23 cellular contexts compared by ENCODE assay signal in genomic region chr10:49082767-49083166, GRCh38. TPM values are rescaled to one million over a fixed set of nuclear protein-coding genes. Genes with fewer than 3 reads are reported as not detected.
DNase-seq lines count a peak whose midpoint lies in the region; ATAC-seq and TF ChIP-seq lines count a peak whose summit lies in the region.
"Had no signal": no experiment of that assay in that cellular context is flagged by ENCODE, and none has a peak within 500 bp of the region (broad histone marks: within the 10 kb centered on the region; RNA-seq: fewer than 3 reads in every experiment).

No MANE protein-coding gene starts in this region.

- H3K27me3 ChIP-seq in left ventricle myocardium inferior (ENCODE audit: low read depth), result no peaks in the 10 kb centered on the region
- H3K27me3 ChIP-seq: hepatocyte, transverse colon had no signal

- DNase-seq in Ammon's horn (ENCODE audit: low spot score) (peak; percentile 68), left ventricle myocardium inferior (no peak), posterior cingulate gyrus (peak; percentile 32 to 93 (median 50)), HPDE6-E6E7 (ENCODE audit: extremely low spot score) (no peak), SIG-M5 (lab: John Stamatoyannopoulos, UW) (no peak)
- no peak for DNase-seq in activated CD4-positive, alpha-beta T cell treated with anti-CD3 and anti-CD28 coated beads, Interleukin-2, amount 10 ng/mL, durations not matched to agents 7 days and 5 days
- DNase-seq: amniotic stem cell; DMS79; naive B cell; NCI-H187; NCI-H82; stimulated activated CD4-positive, alpha-beta T cell treated with anti-CD3 and anti-CD28 coated beads, Interleukin-1b, Interleukin-23, amount 100 ng/mL, for 48 hours; T-helper 1 cell; transverse colon; WERI-Rb-1 had no signal

- POLR2A ChIA-PET in activated CD4-positive, alpha-beta T cell treated with anti-CD3 and anti-CD28 coated beads, Interleukin-2, amount 10 ng/mL, durations not matched to agents 7 days and 5 days (lab: Charles Lee), result no interaction called here

- H3K4me1 ChIP-seq in left ventricle myocardium inferior, result peaks cover 63% of the 10 kb centered on the region

- H3K36me3 Mint-ChIP-seq in activated CD4-positive, alpha-beta T cell treated with anti-CD3 and anti-CD28 coated beads, Interleukin-2, amount 10 ng/mL, durations not matched to agents 7 days and 5 days (ENCODE audit: low read depth), result peaks cover 1% of the 10 kb centered on the region

- H3K27ac Mint-ChIP-seq in activated CD4-positive, alpha-beta T cell treated with anti-CD3 and anti-CD28 coated beads, Interleukin-2, amount 10 ng/mL, durations not matched to agents 7 days and 5 days, result no peak overlapping the region
- H3K27ac Mint-ChIP-seq: naive B cell had no signal

- no peak overlapping the region for H3K4me3 Mint-ChIP-seq in activated CD4-positive, alpha-beta T cell treated with anti-CD3 and anti-CD28 coated beads, Interleukin-2, amount 10 ng/mL, durations not matched to agents 7 days and 5 days
- H3K4me3 Mint-ChIP-seq: naive B cell had no signal

- intact Hi-C loops in left ventricle myocardium inferior (cut with micrococcal nuclease), result no loop called here
- intact Hi-C loops in posterior cingulate gyrus (cut with DNase I), result loop anchor here (5.0 kb wide), 1 partner anchor 35 kb away; the partner anchor contains the start of gene VSTM4

- peaks cover 16% of the 10 kb centered on the region for H3K9me3 ChIP-seq in left ventricle myocardium inferior (replicated peaks)

- CTCF ChIA-PET in activated CD4-positive, alpha-beta T cell treated with anti-CD3 and anti-CD28 coated beads, Interleukin-2, amount 10 ng/mL, durations not matched to agents 7 days and 5 days (lab: Charles Lee), result interaction anchor here (0.7 to 1.1 kb wide), 2 partner anchors 9 to 32 kb away, joined by 3 to 4 read pairs; partner anchors contain the start of gene VSTM4

- peaks cover 16% of the 10 kb centered on the region for H3K9me3 Mint-ChIP-seq in activated CD4-positive, alpha-beta T cell treated with anti-CD3 and anti-CD28 coated beads, Interleukin-2, amount 10 ng/mL, durations not matched to agents 7 days and 5 days

- H3K4me3 ChIP-seq in left ventricle myocardium inferior, result no peak overlapping the region
- H3K4me3 ChIP-seq: hepatocyte, transverse colon had no signal

- peaks cover 10% of the 10 kb centered on the region for H3K4me1 Mint-ChIP-seq in activated CD4-positive, alpha-beta T cell treated with anti-CD3 and anti-CD28 coated beads, Interleukin-2, amount 10 ng/mL, durations not matched to agents 7 days and 5 days
- H3K4me1 Mint-ChIP-seq: naive B cell had no signal

- TF ChIP-seq CTCF in left ventricle myocardium inferior (IDR thresholded peaks at IDR 0.05; ENCODE audit: borderline replicate concordance), result no peak

- no peak for ATAC-seq in HG02588 (IDR thresholded peaks at IDR 0.05; ENCODE audit: unreplicated experiment)
- ATAC-seq: esophagus mucosa had no signal

- peaks cover 7% of the 10 kb centered on the region for H3K36me3 ChIP-seq in left ventricle myocardium inferior
- H3K36me3 ChIP-seq: transverse colon, WERI-Rb-1 had no signal

- H3K27me3 Mint-ChIP-seq in activated CD4-positive, alpha-beta T cell treated with anti-CD3 and anti-CD28 coated beads, Interleukin-2, amount 10 ng/mL, durations not matched to agents 7 days and 5 days, result peaks cover 5% of the 10 kb centered on the region

- H3K27ac ChIP-seq in angular gyrus (ENCODE audit: low read depth, low read length) (peak overlapping the region; percentile 57), left ventricle myocardium inferior (replicated peaks) (peak overlapping the region; percentile 63)
- H3K27ac ChIP-seq: WERI-Rb-1 had no signal

RNA-seq across cellular contexts. Expression of gene VSTM4, which starts 32.6 kb away (rescaled TPM):
- 21.1 TPM for total RNA-seq in left ventricle myocardium inferior
- under 1 TPM; 0.12 to 0.15 TPM for total RNA-seq in activated CD4-positive, alpha-beta T cell treated with anti-CD3 and anti-CD28 coated beads, Interleukin-2, amount 10 ng/mL, durations not matched to agents 7 days and 5 days

RNA-seq across cellular contexts. Expression of gene FAM170B, which starts 51.1 kb away (rescaled TPM):
- total RNA-seq in left ventricle myocardium inferior, result not detected
- not detected for total RNA-seq in activated CD4-positive, alpha-beta T cell treated with anti-CD3 and anti-CD28 coated beads, Interleukin-2, amount 10 ng/mL, durations not matched to agents 7 days and 5 days
- total RNA-seq: A172; activated CD8-positive, alpha-beta memory T cell treated with anti-CD3 and anti-CD28 coated beads for 36 hours; esophagus mucosa; hepatocyte; HT1080; renal cortical epithelial cell; transverse colon had no signal

Comparison
In these comparisons a context has a peak if more than half of its experiments do, and no peak if none do; other contexts are left out.
1. DNase-seq: peak in Ammon's horn (single experiment) and posterior cingulate gyrus (10 of 10); none in left ventricle myocardium inferior (single experiment), HPDE6-E6E7 (single experiment), SIG-M5 (single experiment) and activated CD4-positive, alpha-beta T cell treated with anti-CD3 and anti-CD28 coated beads, Interleukin-2, amount 10 ng/mL, durations not matched to agents 7 days and 5 days (single experiment).
2. RNA of gene VSTM4, which starts 32.6 kb away (total RNA-seq): 21.1 TPM in left ventricle myocardium inferior (single experiment); 0.12 to 0.15 TPM in activated CD4-positive, alpha-beta T cell treated with anti-CD3 and anti-CD28 coated beads, Interleukin-2, amount 10 ng/mL, durations not matched to agents 7 days and 5 days; every median in the first group is over 10 times any median in the second.